ENCODE assay signal across 18 cellular contexts in genomic region chr2:64124571-64124970, GRCh38. TPM values are rescaled to one million over a fixed set of nuclear protein-coding genes. Genes with fewer than 3 reads are reported as not detected.
DNase-seq lines count a peak whose midpoint lies in the region; ATAC-seq and TF ChIP-seq lines count a peak whose summit lies in the region.
"Had no signal": no experiment of that assay in that cellular context is flagged by ENCODE, and none has a peak within 500 bp of the region (broad histone marks: within the 10 kb centered on the region; RNA-seq: fewer than 3 reads in every experiment).

No MANE protein-coding gene starts in this region.

- peaks cover 11% of the 10 kb centered on the region for H3K36me3 Mint-ChIP-seq in CD4-positive, CD25-positive, alpha-beta regulatory T cell
- no peaks in the 10 kb centered on the region for H3K36me3 Mint-ChIP-seq in T-helper 17 cell (ENCODE audit: low read depth)

- ATAC-seq in CD4-positive, CD25-positive, alpha-beta regulatory T cell (ENCODE audit: low read depth in 2 of 2), result no peak
- no peak for ATAC-seq in T-helper 17 cell
- no peak for ATAC-seq in GM18517 (IDR thresholded peaks at IDR 0.05; ENCODE audit: unreplicated experiment)
- ATAC-seq: SK-N-SH treated with all-trans-retinoic acid at 6 μM for 48 hours had no signal

- no peaks in the 10 kb centered on the region for H3K27me3 ChIP-seq in CD4-positive, CD25-positive, alpha-beta regulatory T cell (ENCODE audit: control insufficient read depth, insufficient read depth, low read length)

- DNase-seq in AG10803 (ENCODE audit: low read depth) (peak; percentile 31), T-helper 17 cell (no peak), fibroblast of mammary gland (ENCODE audit: low read depth) (peak; percentile 43), NCI-H526 treated with DMSO at 0.1 percent for 48 hours (lab: John Stamatoyannopoulos, UW) (no peak), NCI-H345 treated with DMSO at 0.1 percent for 48 hours (lab: John Stamatoyannopoulos, UW; ENCODE audit: unreplicated experiment) (no peak)
- DNase-seq in CD4-positive, CD25-positive, alpha-beta regulatory T cell, result no peak
- DNase-seq: CD8-positive, alpha-beta memory T cell; DMS79 treated with DMSO at 0.1 percent for 48 hours; H7; Kasumi-1; MM.1S; NCI-H1105 treated with DMSO at 0.1 percent for 48 hours; NCI-H1694 treated with DMSO at 0.1 percent for 48 hours; NCI-H345; NCI-H69; SHP77 treated with DMSO at 0.1 percent for 48 hours had no signal

- H3K27ac Mint-ChIP-seq in CD4-positive, CD25-positive, alpha-beta regulatory T cell, result no peak overlapping the region
- peak overlapping the region; percentile 6 for H3K27ac Mint-ChIP-seq in T-helper 17 cell

- peaks cover 40% of the 10 kb centered on the region for H3K4me1 ChIP-seq in CD4-positive, CD25-positive, alpha-beta regulatory T cell (ENCODE audit: control insufficient read depth, insufficient read depth, low read length, poor library complexity, severe bottlenecking)

- TF ChIP-seq CTCF in AG10803 (conservative IDR thresholded peaks at IDR 0.05; ENCODE audit: low read length) (no peak), fibroblast of mammary gland (conservative IDR thresholded peaks at IDR 0.05; ENCODE audit: control insufficient read depth, insufficient read depth, low read depth, low read length) (no peak)

- peaks cover 0 to 2% (median 0%) of the 10 kb centered on the region in 7 donors for H3K9me3 Mint-ChIP-seq in CD4-positive, CD25-positive, alpha-beta regulatory T cell
- H3K9me3 Mint-ChIP-seq: CD8-positive, alpha-beta memory T cell had no signal

- H3K9me3 ChIP-seq in CD4-positive, CD25-positive, alpha-beta regulatory T cell (ENCODE audit: control insufficient read depth in 2 of 2, low read length in 2 of 2), result no peaks in the 10 kb centered on the region
- H3K9me3 ChIP-seq in T-helper 17 cell (ENCODE audit: control insufficient read depth, low read length, poor library complexity, severe bottlenecking), result no peaks in the 10 kb centered on the region

- peak overlapping the region; percentile 7 to 23 (median 19) for H3K4me3 Mint-ChIP-seq in CD4-positive, CD25-positive, alpha-beta regulatory T cell
- no peak overlapping the region for H3K4me3 Mint-ChIP-seq in T-helper 17 cell
- H3K4me3 Mint-ChIP-seq: CD8-positive, alpha-beta memory T cell had no signal

- peaks cover 10% of the 10 kb centered on the region for H3K36me3 ChIP-seq in CD4-positive, CD25-positive, alpha-beta regulatory T cell (ENCODE audit: control insufficient read depth, insufficient read depth, low read length)

- H3K4me1 Mint-ChIP-seq in CD4-positive, CD25-positive, alpha-beta regulatory T cell, result peaks cover 55 to 88% (median 69%) of the 10 kb centered on the region in 4 donors
- peaks cover 27% of the 10 kb centered on the region for H3K4me1 Mint-ChIP-seq in T-helper 17 cell

- H3K27ac ChIP-seq in CD4-positive, CD25-positive, alpha-beta regulatory T cell (ENCODE audit: insufficient read depth, low read length, poor library complexity, severe bottlenecking), result no peak overlapping the region

- H3K27me3 Mint-ChIP-seq in CD4-positive, CD25-positive, alpha-beta regulatory T cell, result no peaks in the 10 kb centered on the region
- no peaks in the 10 kb centered on the region for H3K27me3 Mint-ChIP-seq in T-helper 17 cell

- H3K4me3 ChIP-seq in AG10803 (ENCODE audit: low read length) (no peak overlapping the region), fibroblast of mammary gland (ENCODE audit: control insufficient read depth, low read depth, low read length) (no peak overlapping the region)
- H3K4me3 ChIP-seq in CD4-positive, CD25-positive, alpha-beta regulatory T cell (ENCODE audit: low read depth, low read length), result no peak overlapping the region

RNA-seq across cellular contexts. Expression of gene PELI1, which starts 19.6 kb away (rescaled TPM):
- 405 TPM for total RNA-seq in CD4-positive, CD25-positive, alpha-beta regulatory T cell
- 10 to 100 TPM; 32.9 to 39.8 (median 33.8) TPM for polyA plus RNA-seq in CD4-positive, CD25-positive, alpha-beta regulatory T cell
- total RNA-seq in T-helper 17 cell, result 100 to 1,000 TPM; 171 to 195 TPM

Comparison
In these comparisons a context has a peak if more than half of its experiments do, and no peak if none do; other contexts are left out.
1. DNase-seq: peak in AG10803 (single experiment) and fibroblast of mammary gland (single experiment); none in CD4-positive, CD25-positive, alpha-beta regulatory T cell (0 of 3), T-helper 17 cell (0 of 3), NCI-H526 treated with DMSO at 0.1 percent for 48 hours (single experiment) and NCI-H345 treated with DMSO at 0.1 percent for 48 hours (single experiment).